1 cellular context compared by ENCODE assay signal in the genomic region with DNA sequence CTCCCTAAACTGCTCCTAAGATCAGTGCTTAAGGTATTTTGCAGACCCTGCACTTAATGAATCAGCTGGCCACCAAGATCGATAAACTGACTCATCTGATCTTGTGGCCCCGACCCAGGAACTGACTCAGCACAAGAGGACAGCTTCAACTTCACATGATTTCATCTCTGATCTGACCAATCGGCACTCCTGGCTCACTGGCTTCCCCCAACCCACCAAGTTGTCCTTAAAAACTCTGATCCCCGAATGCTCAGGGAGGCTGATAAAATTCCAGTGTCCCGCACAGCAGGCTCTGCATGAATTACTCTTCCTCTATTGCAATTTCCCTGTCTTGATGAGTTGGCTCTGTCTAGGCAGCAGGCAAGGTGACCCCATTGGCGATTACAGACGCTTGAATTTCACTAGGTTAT.
A peak's percentile ranks its signal among the peaks of the same experiment; 100 is the strongest.
TF ChIP-seq lines count a peak whose summit lies in the region.

No MANE protein-coding gene starts in this region.

TF ChIP-seq in K562, 482 proteins besides CTCF, POLR2A, EP300 and RAD21 (continued from another document):
- TF ChIP-seq ZNF766 (CRISPR knock-in tag; conservative IDR thresholded peaks at IDR 0.05) (no peak), ZNF124 (CRISPR knock-in tag; IDR thresholded peaks at IDR 0.05) (no peak), RB1 (IDR thresholded peaks at IDR 0.05; ENCODE audit: low read depth) (no peak), ELF1 (tag; IDR thresholded peaks at IDR 0.05) (peak; percentile 57; the same call in 1 of the 2 replicates), SMARCA4 (IDR thresholded peaks at IDR 0.05) (peak; percentile 88), RAD51 (IDR thresholded peaks at IDR 0.05; ENCODE audit: borderline replicate concordance, low read depth) (peak; percentile 18; the same call in 1 of the 2 replicates), SOX6 (IDR thresholded peaks at IDR 0.05) (peak; percentile 56; the same call in 1 of the 2 replicates), C11orf30 (IDR thresholded peaks at IDR 0.05; ENCODE audit: low read depth) (peak; percentile 96), NFIC (IDR thresholded peaks at IDR 0.05) (peak; percentile 36; the same call in 1 of the 2 replicates), NR2C1 (IDR thresholded peaks at IDR 0.05) (no peak), NR2C1 (tag; IDR thresholded peaks at IDR 0.05) (peak; percentile 28; the same call in 1 of the 2 replicates), MEF2D (tag; conservative IDR thresholded peaks at IDR 0.05; ENCODE audit: low read depth) (no peak), ZNF507 (tag; conservative IDR thresholded peaks at IDR 0.05) (no peak), JUND (IDR thresholded peaks at IDR 0.05; ENCODE audit: borderline replicate concordance, low read depth, low read length) (peak; percentile 89), JUND (tag; IDR thresholded peaks at IDR 0.05; ENCODE audit: borderline replicate concordance, low read depth, low read length) (peak; percentile 93; the same call in 2 of the 3 replicates), DPF2 (IDR thresholded peaks at IDR 0.05) (peak; percentile 94), HNRNPUL1 (IDR thresholded peaks at IDR 0.05; ENCODE audit: low read length) (no peak), NCOA1 (IDR thresholded peaks at IDR 0.05; ENCODE audit: low read depth) (peak; percentile 58; the same call in 1 of the 2 replicates), NONO (IDR thresholded peaks at IDR 0.05; ENCODE audit: low read depth in 2 of 2, low read length in 1 of 2) (no peak), LCOR (CRISPR knock-in tag; IDR thresholded peaks at IDR 0.05) (0 out of 2 replicates have a peak, but pooled peaks have one; percentile 23), L3MBTL2 (IDR thresholded peaks at IDR 0.05) (peak; percentile 40; the same call in 1 of the 2 replicates), ATF1 (CRISPR knock-in tag; IDR thresholded peaks at IDR 0.05) (no peak), ATF1 (tag; IDR thresholded peaks at IDR 0.05) (peak; percentile 13; the same call in 1 of the 2 replicates), MYNN (IDR thresholded peaks at IDR 0.05) (0 out of 2 replicates have a peak, but pooled peaks have one; percentile 37), MYNN (CRISPR knock-in tag; IDR thresholded peaks at IDR 0.05) (no peak), JUN (IDR thresholded peaks at IDR 0.05; ENCODE audit: borderline replicate concordance, low read depth, low read length) (peak; percentile 69; the same call in 1 of the 2 replicates), JUN (CRISPR knock-in tag; IDR thresholded peaks at IDR 0.05; ENCODE audit: borderline replicate concordance) (no peak), LEF1 (IDR thresholded peaks at IDR 0.05) (peak; percentile 61; the same call in 1 of the 2 replicates), CC2D1A (IDR thresholded peaks at IDR 0.05) (peak; percentile 79), MAFF (IDR thresholded peaks at IDR 0.05; ENCODE audit: low read length) (peak; percentile 68), ZFP36 (IDR thresholded peaks at IDR 0.05; ENCODE audit: low read depth, low read length, partially characterized antibody) (peak; percentile 43), U2AF2 (optimal IDR thresholded peaks at IDR 0.05; ENCODE audit: low read depth, low read length) (no peak), MTA1 (IDR thresholded peaks at IDR 0.05; ENCODE audit: borderline replicate concordance) (peak; percentile 60; the same call in 1 of the 2 replicates), TOE1 (IDR thresholded peaks at IDR 0.05; ENCODE audit: borderline replicate concordance) (peak; percentile 78; the same call in 1 of the 2 replicates), TOE1 (CRISPR knock-in tag; IDR thresholded peaks at IDR 0.05; ENCODE audit: borderline replicate concordance, low read depth) (no peak), ZBTB17 (CRISPR knock-in tag; IDR thresholded peaks at IDR 0.05) (0 out of 2 replicates have a peak, but pooled peaks have one; percentile 69), DACH1 (IDR thresholded peaks at IDR 0.05; ENCODE audit: partially characterized antibody) (peak; percentile 91), CBFA2T3 (IDR thresholded peaks at IDR 0.05) (peak; percentile 31; the same call in 1 of the 2 replicates), ATF7 (IDR thresholded peaks at IDR 0.05) (peak; percentile 77), ESRRB (CRISPR knock-in tag; IDR thresholded peaks at IDR 0.05; ENCODE audit: borderline replicate concordance) (no peak), HMGN3 (IDR thresholded peaks at IDR 0.05; ENCODE audit: borderline replicate concordance, extremely low read depth, insufficient read length, low read depth, low read length) (no peak)
- TF ChIP-seq, protein P1, sequence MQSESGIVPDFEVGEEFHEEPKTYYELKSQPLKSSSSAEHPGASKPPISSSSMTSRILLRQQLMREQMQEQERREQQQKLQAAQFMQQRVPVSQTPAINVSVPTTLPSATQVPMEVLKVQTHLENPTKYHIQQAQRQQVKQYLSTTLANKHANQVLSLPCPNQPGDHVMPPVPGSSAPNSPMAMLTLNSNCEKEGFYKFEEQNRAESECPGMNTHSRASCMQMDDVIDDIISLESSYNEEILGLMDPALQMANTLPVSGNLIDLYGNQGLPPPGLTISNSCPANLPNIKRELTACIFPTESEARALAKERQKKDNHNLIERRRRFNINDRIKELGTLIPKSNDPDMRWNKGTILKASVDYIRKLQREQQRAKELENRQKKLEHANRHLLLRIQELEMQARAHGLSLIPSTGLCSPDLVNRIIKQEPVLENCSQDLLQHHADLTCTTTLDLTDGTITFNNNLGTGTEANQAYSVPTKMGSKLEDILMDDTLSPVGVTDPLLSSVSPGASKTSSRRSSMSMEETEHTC (IDR thresholded peaks at IDR 0.05) = 0 out of 2 replicates have a peak, but pooled peaks have one; percentile 31
- TF ChIP-seq, protein P2, sequence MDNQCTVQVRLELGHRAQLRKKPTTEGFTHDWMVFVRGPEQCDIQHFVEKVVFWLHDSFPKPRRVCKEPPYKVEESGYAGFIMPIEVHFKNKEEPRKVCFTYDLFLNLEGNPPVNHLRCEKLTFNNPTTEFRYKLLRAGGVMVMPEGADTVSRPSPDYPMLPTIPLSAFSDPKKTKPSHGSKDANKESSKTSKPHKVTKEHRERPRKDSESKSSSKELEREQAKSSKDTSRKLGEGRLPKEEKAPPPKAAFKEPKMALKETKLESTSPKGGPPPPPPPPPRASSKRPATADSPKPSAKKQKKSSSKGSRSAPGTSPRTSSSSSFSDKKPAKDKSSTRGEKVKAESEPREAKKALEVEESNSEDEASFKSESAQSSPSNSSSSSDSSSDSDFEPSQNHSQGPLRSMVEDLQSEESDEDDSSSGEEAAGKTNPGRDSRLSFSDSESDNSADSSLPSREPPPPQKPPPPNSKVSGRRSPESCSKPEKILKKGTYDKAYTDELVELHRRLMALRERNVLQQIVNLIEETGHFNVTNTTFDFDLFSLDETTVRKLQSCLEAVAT (IDR thresholded peaks at IDR 0.05) = peak in 1 of 2 experiments; percentile 85; a peak in 2 of 4 replicates
- TF ChIP-seq, protein P3, sequence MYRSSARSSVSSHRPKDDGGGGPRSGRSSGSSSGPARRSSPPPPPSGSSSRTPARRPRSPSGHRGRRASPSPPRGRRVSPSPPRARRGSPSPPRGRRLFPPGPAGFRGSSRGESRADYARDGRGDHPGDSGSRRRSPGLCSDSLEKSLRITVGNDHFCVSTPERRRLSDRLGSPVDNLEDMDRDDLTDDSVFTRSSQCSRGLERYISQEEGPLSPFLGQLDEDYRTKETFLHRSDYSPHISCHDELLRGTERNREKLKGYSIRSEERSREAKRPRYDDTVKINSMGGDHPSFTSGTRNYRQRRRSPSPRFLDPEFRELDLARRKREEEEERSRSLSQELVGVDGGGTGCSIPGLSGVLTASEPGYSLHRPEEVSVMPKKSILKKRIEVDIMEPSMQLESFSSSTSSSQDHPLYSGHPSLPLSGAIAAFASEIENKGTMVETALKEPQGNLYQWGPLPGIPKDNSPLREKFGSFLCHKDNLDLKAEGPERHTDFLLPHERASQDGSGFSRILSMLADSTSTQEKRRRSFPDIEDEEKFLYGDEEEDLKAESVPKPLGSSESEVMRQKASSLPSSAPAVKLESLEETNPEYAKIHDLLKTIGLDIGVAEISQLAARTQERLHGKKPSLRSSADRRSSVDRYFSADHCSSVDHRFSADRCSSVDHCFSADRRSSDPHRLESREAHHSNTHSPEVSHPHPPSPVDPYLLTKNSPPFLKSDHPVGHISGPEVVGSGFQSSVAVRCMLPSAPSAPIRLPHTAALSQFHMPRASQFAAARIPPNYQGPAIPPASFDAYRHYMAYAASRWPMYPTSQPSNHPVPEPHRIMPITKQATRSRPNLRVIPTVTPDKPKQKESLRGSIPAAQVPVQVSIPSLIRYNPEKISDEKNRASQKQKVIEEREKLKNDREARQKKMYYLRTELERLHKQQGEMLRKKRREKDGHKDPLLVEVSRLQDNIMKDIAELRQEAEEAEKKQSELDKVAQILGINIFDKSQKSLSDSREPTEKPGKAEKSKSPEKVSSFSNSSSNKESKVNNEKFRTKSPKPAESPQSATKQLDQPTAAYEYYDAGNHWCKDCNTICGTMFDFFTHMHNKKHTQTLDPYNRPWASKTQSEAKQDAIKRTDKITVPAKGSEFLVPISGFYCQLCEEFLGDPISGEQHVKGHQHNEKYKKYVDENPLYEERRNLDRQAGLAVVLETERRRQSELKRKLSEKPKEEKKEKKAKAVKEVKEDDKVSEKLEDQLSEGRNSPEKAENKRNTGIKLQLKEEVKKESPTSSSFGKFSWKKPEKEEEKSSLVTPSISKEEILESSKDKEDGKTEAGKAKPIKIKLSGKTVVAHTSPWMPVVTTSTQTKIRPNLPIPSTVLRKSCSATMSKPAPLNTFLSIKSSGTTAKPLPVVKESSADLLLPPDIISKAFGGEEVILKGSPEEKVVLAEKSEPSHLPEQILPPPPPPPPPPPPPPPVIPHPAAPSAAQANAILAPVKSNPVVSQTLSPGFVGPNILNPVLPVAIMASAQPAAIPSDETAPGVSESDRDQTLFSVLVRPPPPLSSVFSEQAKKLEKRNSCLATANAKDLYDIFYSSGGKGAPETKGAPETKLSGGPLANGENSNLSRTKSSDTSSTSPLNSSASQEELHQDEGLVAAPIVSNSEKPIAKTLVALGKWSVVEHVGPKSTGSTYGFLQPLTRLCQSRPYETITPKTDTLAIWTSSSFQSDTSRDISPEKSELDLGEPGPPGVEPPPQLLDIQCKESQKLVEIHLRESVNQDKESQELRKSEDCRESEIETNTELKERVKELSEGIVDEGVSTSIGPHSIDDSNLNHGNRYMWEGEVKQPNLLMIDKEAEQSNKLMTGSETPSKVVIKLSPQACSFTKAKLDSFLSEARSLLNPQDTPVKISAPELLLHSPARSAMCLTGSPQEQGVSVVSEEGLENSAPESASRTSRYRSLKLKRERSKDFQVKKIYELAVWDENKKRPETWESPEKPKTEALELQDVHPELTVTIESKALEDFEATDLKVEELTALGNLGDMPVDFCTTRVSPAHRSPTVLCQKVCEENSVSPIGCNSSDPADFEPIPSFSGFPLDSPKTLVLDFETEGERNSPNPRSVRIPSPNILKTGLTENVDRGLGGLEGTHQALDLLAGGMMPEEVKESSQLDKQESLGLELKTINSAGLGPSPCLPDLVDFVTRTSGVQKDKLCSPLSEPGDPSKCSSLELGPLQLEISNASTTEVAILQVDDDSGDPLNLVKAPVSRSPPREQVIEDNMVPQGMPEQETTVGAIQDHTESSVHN (IDR thresholded peaks at IDR 0.05; ENCODE audit: borderline replicate concordance in 1 of 2, low read depth in 1 of 2) = peak in 1 of 2 experiments; percentile 87; a peak in 2 of 4 replicates
- TF ChIP-seq, protein P4, sequence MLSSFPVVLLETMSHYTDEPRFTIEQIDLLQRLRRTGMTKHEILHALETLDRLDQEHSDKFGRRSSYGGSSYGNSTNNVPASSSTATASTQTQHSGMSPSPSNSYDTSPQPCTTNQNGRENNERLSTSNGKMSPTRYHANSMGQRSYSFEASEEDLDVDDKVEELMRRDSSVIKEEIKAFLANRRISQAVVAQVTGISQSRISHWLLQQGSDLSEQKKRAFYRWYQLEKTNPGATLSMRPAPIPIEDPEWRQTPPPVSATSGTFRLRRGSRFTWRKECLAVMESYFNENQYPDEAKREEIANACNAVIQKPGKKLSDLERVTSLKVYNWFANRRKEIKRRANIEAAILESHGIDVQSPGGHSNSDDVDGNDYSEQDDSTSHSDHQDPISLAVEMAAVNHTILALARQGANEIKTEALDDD (IDR thresholded peaks at IDR 0.05) = peak; percentile 65; the same call in 1 of the 2 replicates
- TF ChIP-seq, protein P5, sequence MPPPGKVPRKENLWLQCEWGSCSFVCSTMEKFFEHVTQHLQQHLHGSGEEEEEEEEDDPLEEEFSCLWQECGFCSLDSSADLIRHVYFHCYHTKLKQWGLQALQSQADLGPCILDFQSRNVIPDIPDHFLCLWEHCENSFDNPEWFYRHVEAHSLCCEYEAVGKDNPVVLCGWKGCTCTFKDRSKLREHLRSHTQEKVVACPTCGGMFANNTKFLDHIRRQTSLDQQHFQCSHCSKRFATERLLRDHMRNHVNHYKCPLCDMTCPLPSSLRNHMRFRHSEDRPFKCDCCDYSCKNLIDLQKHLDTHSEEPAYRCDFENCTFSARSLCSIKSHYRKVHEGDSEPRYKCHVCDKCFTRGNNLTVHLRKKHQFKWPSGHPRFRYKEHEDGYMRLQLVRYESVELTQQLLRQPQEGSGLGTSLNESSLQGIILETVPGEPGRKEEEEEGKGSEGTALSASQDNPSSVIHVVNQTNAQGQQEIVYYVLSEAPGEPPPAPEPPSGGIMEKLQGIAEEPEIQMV (tag; conservative IDR thresholded peaks at IDR 0.05; ENCODE audit: low read depth) = no peak
- TF ChIP-seq, protein P6, sequence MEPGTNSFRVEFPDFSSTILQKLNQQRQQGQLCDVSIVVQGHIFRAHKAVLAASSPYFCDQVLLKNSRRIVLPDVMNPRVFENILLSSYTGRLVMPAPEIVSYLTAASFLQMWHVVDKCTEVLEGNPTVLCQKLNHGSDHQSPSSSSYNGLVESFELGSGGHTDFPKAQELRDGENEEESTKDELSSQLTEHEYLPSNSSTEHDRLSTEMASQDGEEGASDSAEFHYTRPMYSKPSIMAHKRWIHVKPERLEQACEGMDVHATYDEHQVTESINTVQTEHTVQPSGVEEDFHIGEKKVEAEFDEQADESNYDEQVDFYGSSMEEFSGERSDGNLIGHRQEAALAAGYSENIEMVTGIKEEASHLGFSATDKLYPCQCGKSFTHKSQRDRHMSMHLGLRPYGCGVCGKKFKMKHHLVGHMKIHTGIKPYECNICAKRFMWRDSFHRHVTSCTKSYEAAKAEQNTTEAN (CRISPR knock-in tag; IDR thresholded peaks at IDR 0.05) = no peak
